In the genomic region with DNA sequence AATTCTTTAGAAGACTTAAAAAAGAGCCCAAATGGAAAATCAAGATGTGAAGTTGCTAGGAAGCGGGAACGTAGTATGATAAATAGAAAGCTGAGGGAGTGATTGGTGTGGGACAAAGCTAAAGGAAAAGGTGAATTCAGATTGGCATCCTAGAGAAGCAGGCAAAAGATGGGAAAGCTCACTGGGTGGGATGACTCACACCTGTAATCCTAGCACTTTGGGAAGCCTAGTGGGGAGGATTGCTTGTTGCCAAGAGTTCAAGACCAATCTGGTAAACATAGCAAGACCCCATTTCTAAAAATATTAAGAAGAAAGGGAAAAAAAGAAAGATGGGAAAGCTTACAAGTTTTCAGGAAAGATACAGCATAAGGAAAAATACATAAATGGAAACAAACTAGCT, we compare ENCODE assay signal across 16 cellular contexts. TPM values are rescaled to one million over a fixed set of nuclear protein-coding genes. Genes with fewer than 3 reads are reported as not detected.
DNase-seq lines count a peak whose midpoint lies in the region; ATAC-seq and TF ChIP-seq lines count a peak whose summit lies in the region.
"Had no signal": no experiment of that assay in that cellular context is flagged by ENCODE, and none has a peak within 500 bp of the region (broad histone marks: within the 10 kb centered on the region; RNA-seq: fewer than 3 reads in every experiment).

No MANE protein-coding gene starts in this region.

- in situ Hi-C loops in GM13976 (cut with MboI; ENCODE audit: low sequenced_read_pairs, unreplicated experiment), result no loop called here

- peak overlapping the region; percentile 89; the same call in 1 of the 2 replicates for H3K4me2 ChIP-seq in PC-9

- peaks cover 15% of the 10 kb centered on the region for H3K4me1 ChIP-seq in PC-9 (replicated peaks; ENCODE audit: insufficient read depth)
- H3K4me1 ChIP-seq: prostate gland had no signal

- POLR2A ChIA-PET in PC-9 (lab: Charles Lee; ENCODE audit: unreplicated experiment), result interaction anchor here (0.7 kb wide), 1 partner anchor 68 kb away, joined by 6 read pairs; the partner anchor contains the start of gene RPRD2

- peaks cover 34% of the 10 kb centered on the region for H3K36me3 Mint-ChIP-seq in activated naive CD4-positive, alpha-beta T cell treated with anti-CD3 and anti-CD28 coated beads, Interleukin-2, amount 10 ng/mL, durations not matched to agents 7 days and 5 days
- H3K36me3 Mint-ChIP-seq in chondrocyte (ENCODE audit: low read depth), result peaks cover 6% of the 10 kb centered on the region
- peaks cover 22 to 29% of the 10 kb centered on the region in 2 donors for H3K36me3 Mint-ChIP-seq in stimulated activated naive B cell treated with anti-CD40 and anti-IgM and Interleukin-4, amounts not matched to agents 10 μg/mL and 1 μg/mL and 100 μg/mL, for 72 hours

- no peaks in the 10 kb centered on the region; the same call in 1 of the 2 replicates for H4K20me1 ChIP-seq in PC-9 (ENCODE audit: insufficient read depth)

- no peak for TF ChIP-seq CTCF in PC-9 (conservative IDR thresholded peaks at IDR 0.05)
- no peak for TF ChIP-seq CTCF in chondrocyte (IDR thresholded peaks at IDR 0.05)
- TF ChIP-seq CTCF in GM13976 (IDR thresholded peaks at IDR 0.05; ENCODE audit: borderline replicate concordance, control extremely low read depth, extremely low read depth, insufficient read depth, missing control alignments), result no peak

- intact Hi-C loops in PC-9 (cut with micrococcal nuclease; ENCODE audit: unreplicated experiment), result no loop called here

- no TSS peak for BruUV-seq in PC-9 (replicated peaks; lab: Mats Ljungman, UMichigan)

- H3K9me2 ChIP-seq in PC-9 (ENCODE audit: insufficient read depth), result no peaks in the 10 kb centered on the region

- ATAC-seq in stimulated activated naive B cell treated with anti-CD40 and anti-IgM and Interleukin-4, amounts not matched to agents 10 μg/mL and 1 μg/mL and 100 μg/mL, for 72 hours (replicated peaks), result no peak

- H3F3A ChIP-seq in PC-9 (ENCODE audit: insufficient read depth, low read depth), result peaks cover 7% of the 10 kb centered on the region; the same call in 1 of the 2 replicates

- peaks cover 37% of the 10 kb centered on the region for H3K79me2 ChIP-seq in PC-9 (ENCODE audit: low read depth)

- H2AFZ ChIP-seq in PC-9, result no peak overlapping the region

- peak overlapping the region; percentile 42 for H3K27ac Mint-ChIP-seq in activated naive CD4-positive, alpha-beta T cell treated with anti-CD3 and anti-CD28 coated beads, Interleukin-2, amount 10 ng/mL, durations not matched to agents 7 days and 5 days
- H3K27ac Mint-ChIP-seq in chondrocyte (ENCODE audit: unreplicated experiment), result peak overlapping the region; percentile 65
- H3K27ac Mint-ChIP-seq in stimulated activated naive B cell treated with anti-CD40 and anti-IgM and Interleukin-4, amounts not matched to agents 10 μg/mL and 1 μg/mL and 100 μg/mL, for 72 hours, result no peak overlapping the region

- H3K9me3 Mint-ChIP-seq in activated naive CD4-positive, alpha-beta T cell treated with anti-CD3 and anti-CD28 coated beads, Interleukin-2, amount 10 ng/mL, durations not matched to agents 7 days and 5 days, result no peaks in the 10 kb centered on the region
- H3K9me3 Mint-ChIP-seq in chondrocyte (ENCODE audit: low read depth), result no peaks in the 10 kb centered on the region
- H3K9me3 Mint-ChIP-seq in stimulated activated naive B cell treated with anti-CD40 and anti-IgM and Interleukin-4, amounts not matched to agents 10 μg/mL and 1 μg/mL and 100 μg/mL, for 72 hours, result no peaks in the 10 kb centered on the region

- no peak overlapping the region for H3K27ac ChIP-seq in PC-9
- H3K27ac ChIP-seq: prostate gland, WERI-Rb-1 had no signal

- H3K9me3 ChIP-seq in PC-9 (ENCODE audit: insufficient read depth, low read depth), result no peaks in the 10 kb centered on the region
- H3K9me3 ChIP-seq: HAP-1, prostate gland had no signal

- no peaks in the 10 kb centered on the region for H3K27me3 Mint-ChIP-seq in activated naive CD4-positive, alpha-beta T cell treated with anti-CD3 and anti-CD28 coated beads, Interleukin-2, amount 10 ng/mL, durations not matched to agents 7 days and 5 days
- H3K27me3 Mint-ChIP-seq in chondrocyte (ENCODE audit: low read depth), result no peaks in the 10 kb centered on the region
- H3K27me3 Mint-ChIP-seq in stimulated activated naive B cell treated with anti-CD40 and anti-IgM and Interleukin-4, amounts not matched to agents 10 μg/mL and 1 μg/mL and 100 μg/mL, for 72 hours, result no peaks in the 10 kb centered on the region

- peak overlapping the region; percentile 8 for H3K4me3 Mint-ChIP-seq in activated naive CD4-positive, alpha-beta T cell treated with anti-CD3 and anti-CD28 coated beads, Interleukin-2, amount 10 ng/mL, durations not matched to agents 7 days and 5 days
- H3K4me3 Mint-ChIP-seq in chondrocyte (ENCODE audit: unreplicated experiment), result peak overlapping the region; percentile 41
- H3K4me3 Mint-ChIP-seq in stimulated activated naive B cell treated with anti-CD40 and anti-IgM and Interleukin-4, amounts not matched to agents 10 μg/mL and 1 μg/mL and 100 μg/mL, for 72 hours, result peak overlapping the region; percentile 41 to 44

- H3K27me3 ChIP-seq in PC-9 (ENCODE audit: insufficient read depth, low read depth), result no peaks in the 10 kb centered on the region

- CTCF ChIA-PET in activated naive CD4-positive, alpha-beta T cell treated with anti-CD3 and anti-CD28 coated beads, Interleukin-2, amount 10 ng/mL, durations not matched to agents 7 days and 5 days (lab: Charles Lee), result interaction anchor here (0.8 kb wide), 1 partner anchor 40 kb away, joined by 4 read pairs; no protein-coding TSS in a partner anchor
- CTCF ChIA-PET in PC-9 (lab: Charles Lee), result no interaction called here

- H3K4me3 ChIP-seq in PC-9, result no peak overlapping the region
- H3K4me3 ChIP-seq: HAP-1, prostate gland had no signal

- DNase-seq in activated naive CD4-positive, alpha-beta T cell treated with anti-CD3 and anti-CD28 coated beads, Interleukin-2, amount 10 ng/mL, durations not matched to agents 7 days and 5 days, result no peak
- no peak for DNase-seq in activated naive CD4-positive, alpha-beta T cell (lab: John Stamatoyannopoulos, UW)
- DNase-seq in PC-9 (no peak), chondrocyte (ENCODE audit: low spot score) (no peak), GM13976 (ENCODE audit: low spot score) (no peak), HuH-7 (ENCODE audit: low spot score) (no peak)
- no peak for DNase-seq in stimulated activated naive B cell treated with anti-CD40 and anti-IgM and Interleukin-4, amounts not matched to agents 10 μg/mL and 1 μg/mL and 100 μg/mL, for 72 hours
- DNase-seq in activated CD4-positive, CD25-positive, alpha-beta regulatory T cell treated with anti-CD3 and anti-CD28 coated beads, Interleukin-2, amount 50 U/mL, for 72 hours, result no peak
- DNase-seq: activated gamma-delta T cell treated with Interleukin-2 at 50 U/mL for 16 hours, EL, IMR-90, NCI-H2029, NCI-H774, WERI-Rb-1 had no signal

- peaks cover 35% of the 10 kb centered on the region for H3K4me1 Mint-ChIP-seq in activated naive CD4-positive, alpha-beta T cell treated with anti-CD3 and anti-CD28 coated beads, Interleukin-2, amount 10 ng/mL, durations not matched to agents 7 days and 5 days
- H3K4me1 Mint-ChIP-seq in chondrocyte (ENCODE audit: low read depth), result peaks cover 30% of the 10 kb centered on the region
- peaks cover 20 to 38% of the 10 kb centered on the region in 2 donors for H3K4me1 Mint-ChIP-seq in stimulated activated naive B cell treated with anti-CD40 and anti-IgM and Interleukin-4, amounts not matched to agents 10 μg/mL and 1 μg/mL and 100 μg/mL, for 72 hours

- H3K36me3 ChIP-seq in PC-9 (ENCODE audit: low read depth), result peaks cover 28% of the 10 kb centered on the region
- H3K36me3 ChIP-seq: prostate gland had no signal

RNA-seq across cellular contexts. Expression of gene MRPS21, which starts 1.8 kb away (rescaled TPM):
- total RNA-seq in PC-9 (2021), result 56.2 and 62.6 TPM in 2 replicates
- total RNA-seq in chondrocyte, result 56.4 to 68.3 TPM (median 58.5 TPM) in 3 replicates

RNA-seq across cellular contexts. Expression of gene CIART, which starts 13.1 kb away (rescaled TPM):
- total RNA-seq in PC-9 (2021) (11.0 and 16.6 TPM in 2 replicates), chondrocyte (3.1 to 3.9 TPM (median 3.1 TPM) in 3 replicates)

RNA-seq across cellular contexts. Expression of gene C1orf54, which starts 22.9 kb away (rescaled TPM):
- 1.4 and 1.8 TPM in 2 replicates for total RNA-seq in PC-9 (2021)
- 29.0 to 31.9 TPM (median 31.0 TPM) in 3 replicates for total RNA-seq in chondrocyte

RNA-seq across cellular contexts. Expression of gene PRPF3, which starts 25.9 kb away (rescaled TPM):
- total RNA-seq in PC-9 (2021) (75.7 and 77.1 TPM in 2 replicates), chondrocyte (36.5 to 52.1 TPM (median 39.6 TPM) in 3 replicates)

RNA-seq across cellular contexts. Expression of gene APH1A, which starts 26.7 kb away (rescaled TPM):
- total RNA-seq in PC-9 (2021), result 152 and 173 TPM in 2 replicates
- 83.0 to 99.5 TPM (median 89.7 TPM) in 3 replicates for total RNA-seq in chondrocyte

Comparison
In these comparisons a context has a peak if more than half of its experiments do, and no peak if none do; other contexts are left out.
1. RNA of gene C1orf54, which starts 22.9 kb away (total RNA-seq): 29.0 to 31.9 TPM in chondrocyte; 1.4 to 1.8 TPM in PC-9; every median in the first group is over 10 times any median in the second.
2. Peak in every context shown above with its lines, with median percentiles within 50 percentile points of each other: H3K4me3 Mint-ChIP-seq.